In the genomic region with DNA sequence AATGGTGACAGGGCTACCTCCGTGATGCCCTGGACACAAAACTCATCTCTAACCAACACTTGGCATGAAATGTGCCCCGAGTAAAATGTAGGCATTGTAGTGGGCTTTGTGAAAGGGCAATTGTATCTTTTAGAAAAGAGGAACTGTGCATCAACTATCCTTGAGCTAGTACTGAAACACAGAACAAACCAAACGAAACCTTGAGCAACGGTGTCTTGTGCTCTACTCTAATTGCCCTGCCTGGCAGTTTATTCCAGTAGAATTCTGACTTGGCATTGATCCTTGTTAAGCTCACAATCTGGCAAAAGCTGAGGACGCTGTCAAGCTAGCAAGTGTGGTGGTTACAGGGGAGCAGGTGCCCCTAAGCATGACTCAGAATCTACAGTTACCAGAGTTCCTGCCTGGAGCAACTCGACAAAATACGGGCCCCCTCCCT, we compare ENCODE assay signal across 1 cellular context.
TF ChIP-seq lines count a peak whose summit lies in the region.

No MANE protein-coding gene starts in this region.

TF ChIP-seq in GM12878, 131 proteins besides CTCF, POLR2A, EP300 and RAD21 (continued from another document):
- TF ChIP-seq, protein P1, sequence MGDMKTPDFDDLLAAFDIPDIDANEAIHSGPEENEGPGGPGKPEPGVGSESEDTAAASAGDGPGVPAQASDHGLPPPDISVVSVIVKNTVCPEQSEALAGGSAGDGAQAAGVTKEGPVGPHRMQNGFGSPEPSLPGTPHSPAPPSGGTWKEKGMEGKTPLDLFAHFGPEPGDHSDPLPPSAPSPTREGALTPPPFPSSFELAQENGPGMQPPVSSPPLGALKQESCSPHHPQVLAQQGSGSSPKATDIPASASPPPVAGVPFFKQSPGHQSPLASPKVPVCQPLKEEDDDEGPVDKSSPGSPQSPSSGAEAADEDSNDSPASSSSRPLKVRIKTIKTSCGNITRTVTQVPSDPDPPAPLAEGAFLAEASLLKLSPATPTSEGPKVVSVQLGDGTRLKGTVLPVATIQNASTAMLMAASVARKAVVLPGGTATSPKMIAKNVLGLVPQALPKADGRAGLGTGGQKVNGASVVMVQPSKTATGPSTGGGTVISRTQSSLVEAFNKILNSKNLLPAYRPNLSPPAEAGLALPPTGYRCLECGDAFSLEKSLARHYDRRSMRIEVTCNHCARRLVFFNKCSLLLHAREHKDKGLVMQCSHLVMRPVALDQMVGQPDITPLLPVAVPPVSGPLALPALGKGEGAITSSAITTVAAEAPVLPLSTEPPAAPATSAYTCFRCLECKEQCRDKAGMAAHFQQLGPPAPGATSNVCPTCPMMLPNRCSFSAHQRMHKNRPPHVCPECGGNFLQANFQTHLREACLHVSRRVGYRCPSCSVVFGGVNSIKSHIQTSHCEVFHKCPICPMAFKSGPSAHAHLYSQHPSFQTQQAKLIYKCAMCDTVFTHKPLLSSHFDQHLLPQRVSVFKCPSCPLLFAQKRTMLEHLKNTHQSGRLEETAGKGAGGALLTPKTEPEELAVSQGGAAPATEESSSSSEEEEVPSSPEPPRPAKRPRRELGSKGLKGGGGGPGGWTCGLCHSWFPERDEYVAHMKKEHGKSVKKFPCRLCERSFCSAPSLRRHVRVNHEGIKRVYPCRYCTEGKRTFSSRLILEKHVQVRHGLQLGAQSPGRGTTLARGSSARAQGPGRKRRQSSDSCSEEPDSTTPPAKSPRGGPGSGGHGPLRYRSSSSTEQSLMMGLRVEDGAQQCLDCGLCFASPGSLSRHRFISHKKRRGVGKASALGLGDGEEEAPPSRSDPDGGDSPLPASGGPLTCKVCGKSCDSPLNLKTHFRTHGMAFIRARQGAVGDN (IDR thresholded peaks at IDR 0.05) = peak; percentile 79
- TF ChIP-seq ZNF217 (IDR thresholded peaks at IDR 0.05) = peak; percentile 83; the same call in 1 of the 2 replicates
- TF ChIP-seq EGR1 (IDR thresholded peaks at IDR 0.05; ENCODE audit: borderline replicate concordance in 1 of 2, low read depth in 2 of 2, low read length in 2 of 2) = no peak
- TF ChIP-seq IKZF2 (IDR thresholded peaks at IDR 0.05) = peak; percentile 93 to 94
- peak; percentile 93 for TF ChIP-seq SPI1 (IDR thresholded peaks at IDR 0.05; ENCODE audit: borderline replicate concordance, insufficient read depth, low read depth, low read length)
- TF ChIP-seq MTA2 (IDR thresholded peaks at IDR 0.05; ENCODE audit: low read depth) = peak; percentile 95
- peak; percentile 85 for TF ChIP-seq DPF2 (IDR thresholded peaks at IDR 0.05)
- peak; percentile 24; the same call in 1 of the 2 replicates for TF ChIP-seq CHD2 (IDR thresholded peaks at IDR 0.05; ENCODE audit: borderline replicate concordance, low read depth, low read length)
- TF ChIP-seq IRF4 (IDR thresholded peaks at IDR 0.05; ENCODE audit: low read depth, low read length) = 0 out of 2 replicates have a peak, but pooled peaks have one; percentile 42
- TF ChIP-seq BCL11A (IDR thresholded peaks at IDR 0.05; ENCODE audit: low read depth, low read length) = peak; percentile 20; the same call in 1 of the 2 replicates
- TF ChIP-seq GATAD2B (conservative IDR thresholded peaks at IDR 0.05; ENCODE audit: low read depth) = peak; percentile 87
- TF ChIP-seq ZNF207 (IDR thresholded peaks at IDR 0.05; ENCODE audit: borderline replicate concordance) = no peak
- peak; percentile 84 for TF ChIP-seq IKZF1 (conservative IDR thresholded peaks at IDR 0.05)
- peak; percentile 64; the same call in 1 of the 2 replicates for TF ChIP-seq SMARCA5 (IDR thresholded peaks at IDR 0.05)
- TF ChIP-seq, protein P2, sequence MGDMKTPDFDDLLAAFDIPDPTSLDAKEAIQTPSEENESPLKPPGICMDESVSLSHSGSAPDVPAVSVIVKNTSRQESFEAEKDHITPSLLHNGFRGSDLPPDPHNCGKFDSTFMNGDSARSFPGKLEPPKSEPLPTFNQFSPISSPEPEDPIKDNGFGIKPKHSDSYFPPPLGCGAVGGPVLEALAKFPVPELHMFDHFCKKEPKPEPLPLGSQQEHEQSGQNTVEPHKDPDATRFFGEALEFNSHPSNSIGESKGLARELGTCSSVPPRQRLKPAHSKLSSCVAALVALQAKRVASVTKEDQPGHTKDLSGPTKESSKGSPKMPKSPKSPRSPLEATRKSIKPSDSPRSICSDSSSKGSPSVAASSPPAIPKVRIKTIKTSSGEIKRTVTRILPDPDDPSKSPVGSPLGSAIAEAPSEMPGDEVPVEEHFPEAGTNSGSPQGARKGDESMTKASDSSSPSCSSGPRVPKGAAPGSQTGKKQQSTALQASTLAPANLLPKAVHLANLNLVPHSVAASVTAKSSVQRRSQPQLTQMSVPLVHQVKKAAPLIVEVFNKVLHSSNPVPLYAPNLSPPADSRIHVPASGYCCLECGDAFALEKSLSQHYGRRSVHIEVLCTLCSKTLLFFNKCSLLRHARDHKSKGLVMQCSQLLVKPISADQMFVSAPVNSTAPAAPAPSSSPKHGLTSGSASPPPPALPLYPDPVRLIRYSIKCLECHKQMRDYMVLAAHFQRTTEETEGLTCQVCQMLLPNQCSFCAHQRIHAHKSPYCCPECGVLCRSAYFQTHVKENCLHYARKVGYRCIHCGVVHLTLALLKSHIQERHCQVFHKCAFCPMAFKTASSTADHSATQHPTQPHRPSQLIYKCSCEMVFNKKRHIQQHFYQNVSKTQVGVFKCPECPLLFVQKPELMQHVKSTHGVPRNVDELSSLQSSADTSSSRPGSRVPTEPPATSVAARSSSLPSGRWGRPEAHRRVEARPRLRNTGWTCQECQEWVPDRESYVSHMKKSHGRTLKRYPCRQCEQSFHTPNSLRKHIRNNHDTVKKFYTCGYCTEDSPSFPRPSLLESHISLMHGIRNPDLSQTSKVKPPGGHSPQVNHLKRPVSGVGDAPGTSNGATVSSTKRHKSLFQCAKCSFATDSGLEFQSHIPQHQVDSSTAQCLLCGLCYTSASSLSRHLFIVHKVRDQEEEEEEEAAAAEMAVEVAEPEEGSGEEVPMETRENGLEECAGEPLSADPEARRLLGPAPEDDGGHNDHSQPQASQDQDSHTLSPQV (IDR thresholded peaks at IDR 0.05) = no peak
